In genomic region chr20:1185781-1186334, GRCh38 we compare ENCODE assay signal across 8 cellular contexts. TPM values are rescaled to one million over a fixed set of nuclear protein-coding genes. Genes with fewer than 3 reads are reported as not detected.
A peak's percentile ranks its signal among the peaks of the same experiment; 100 is the strongest.
DNase-seq lines count a peak whose midpoint lies in the region; ATAC-seq and TF ChIP-seq lines count a peak whose summit lies in the region.

No MANE protein-coding gene starts in this region.

- no peak for TF ChIP-seq POLR2A in IMR-90 (IDR thresholded peaks at IDR 0.05; ENCODE audit: low read depth, low read length)

- H3K4me3 ChIP-seq in IMR-90 (ENCODE audit: insufficient read depth, low read depth, low read length) (no peak overlapping the region), astrocyte of the cerebellum (ENCODE audit: low read depth, low read length) (peak overlapping the region; percentile 27)

- no peak overlapping the region for H2BK20ac ChIP-seq in IMR-90 (ENCODE audit: low read depth, low read length)

- CTCF ChIA-PET in IMR-90 (lab: Yijun Ruan, JAX), result interaction anchor here (0.8 kb wide), 1 partner anchor 35 kb away, joined by 3 read pairs; no protein-coding TSS in a partner anchor

- no peak overlapping the region for H4K91ac ChIP-seq in IMR-90 (ENCODE audit: insufficient read depth, low read depth, low read length)

- no peak overlapping the region for H3K4ac ChIP-seq in IMR-90 (ENCODE audit: low read depth, low read length)

- 8% methylated on average over 4 of the region's 20 CpGs; no CpG with 5 or more reads in 1 of the 2 experiments for WGBS in IMR-90 (ENCODE audit: extremely low coverage in 2 of 2, insufficient read length in 1 of 2), 2 experiments

- TF ChIP-seq RAD21 in IMR-90 (IDR thresholded peaks at IDR 0.05; ENCODE audit: low read length), result peak; percentile 41

- ATAC-seq in IMR-90 (ENCODE audit: low read depth) (peak; percentile 81), GM19467 (IDR thresholded peaks at IDR 0.05; ENCODE audit: unreplicated experiment) (no peak), HG03460 (IDR thresholded peaks at IDR 0.05; ENCODE audit: unreplicated experiment) (no peak)

- H2AK9ac ChIP-seq in IMR-90 (replicated peaks; ENCODE audit: low read depth, low read length, poor library complexity), result peak overlapping the region; percentile 28

- dilution Hi-C loops in IMR-90 (cut with HindIII; ENCODE audit: low sequenced_read_pairs, unreplicated experiment), result no loop called here

- in situ Hi-C loops in IMR-90 (cut with MboI; ENCODE audit: low sequenced_read_pairs) (no loop called here), astrocyte of the cerebellum (cut with HindIII; ENCODE audit: low sequenced_read_pairs) (no loop called here)

- no peak overlapping the region for H3K14ac ChIP-seq in IMR-90 (replicated peaks; ENCODE audit: low read depth, low read length)

- no peaks in the 10 kb centered on the region for H3K36me3 ChIP-seq in IMR-90 (ENCODE audit: control insufficient read depth, insufficient read depth, low read length)

- peaks cover 0 to 3% (median 0%) of the 10 kb centered on the region in 3 donors for H3K36me3 Mint-ChIP-seq in immature natural killer cell

- peak; percentile 62 for TF ChIP-seq CTCF in IMR-90 (conservative IDR thresholded peaks at IDR 0.05; ENCODE audit: low read depth, low read length)
- TF ChIP-seq CTCF in astrocyte of the cerebellum (IDR thresholded peaks at IDR 0.05; ENCODE audit: low read depth, low read length, missing control alignments), result peak; percentile 57

- H3K23ac ChIP-seq in IMR-90 (ENCODE audit: low read depth, low read length), result no peak overlapping the region

- peak overlapping the region in 4 of 5 donors; percentile 49 to 71 (median 56) for H3K4me3 Mint-ChIP-seq in immature natural killer cell

- intact Hi-C loops in IMR-90 (cut with micrococcal nuclease), result no loop called here

- no peak overlapping the region for H2BK15ac ChIP-seq in IMR-90 (ENCODE audit: low read depth, low read length)

- H3K18ac ChIP-seq in IMR-90 (ENCODE audit: low read depth, low read length), result no peak overlapping the region

- H3K27me3 Mint-ChIP-seq in immature natural killer cell (ENCODE audit: low read depth in 3 of 3), result peaks cover 5 to 11% (median 9%) of the 10 kb centered on the region in 3 donors

- DNase-seq in DMS153 (lab: John Stamatoyannopoulos, UW) (peak; percentile 27), IMR-90 (peak; percentile 26), SHP77 treated with DMSO at 0.1 percent for 48 hours (lab: John Stamatoyannopoulos, UW) (peak; percentile 8), astrocyte of the cerebellum (ENCODE audit: low read depth) (no peak), immature natural killer cell (peak in 1 of 3 donors; percentile 9)
- DNase-seq in stimulated activated CD4-positive, alpha-beta T cell treated with anti-CD3 and anti-CD28 coated beads, Interleukin-4, amount 100 ng/mL, for 4 hours, result peak; percentile 24 to 42

- no peaks in the 10 kb centered on the region for H3K9me3 Mint-ChIP-seq in immature natural killer cell

- peaks cover 3% of the 10 kb centered on the region; the same call in 1 of the 2 replicates for H3K9me1 ChIP-seq in IMR-90 (ENCODE audit: insufficient read depth, low read length)

- no peak overlapping the region; the same call in 1 of the 2 replicates for H3K4me2 ChIP-seq in IMR-90 (ENCODE audit: low read depth, low read length)

- no peaks in the 10 kb centered on the region for H3K79me1 ChIP-seq in IMR-90 (ENCODE audit: low read depth in 1 of 2, low read length in 2 of 2)

- H3K27ac ChIP-seq in IMR-90 (ENCODE audit: insufficient read depth, low read length), result no peak overlapping the region

- H3K4me1 ChIP-seq in IMR-90 (ENCODE audit: control insufficient read depth, insufficient read depth, low read length), result no peaks in the 10 kb centered on the region

- no peak overlapping the region for H3K9ac ChIP-seq in IMR-90 (ENCODE audit: low read depth, low read length)

- POLR2A ChIA-PET in IMR-90 (lab: Charles Lee; ENCODE audit: unreplicated experiment), result no interaction called here

- no TSS peak for BruUV-seq in IMR-90 (replicated peaks; lab: Mats Ljungman, UMichigan)

- H4K20me1 ChIP-seq in IMR-90 (ENCODE audit: insufficient read depth, low read length), result no peaks in the 10 kb centered on the region; the same call in 1 of the 2 replicates

- H2AK5ac ChIP-seq in IMR-90 (ENCODE audit: low read depth, low read length), result no peak overlapping the region

- H4K5ac ChIP-seq in IMR-90 (ENCODE audit: low read depth, low read length), result no peak overlapping the region

- H4K8ac ChIP-seq in IMR-90 (ENCODE audit: low read depth in 2 of 2, low read length in 2 of 2), result no peak overlapping the region

- no peak overlapping the region for H3K27ac Mint-ChIP-seq in immature natural killer cell

- H3K9me3 ChIP-seq in IMR-90 (ENCODE audit: control insufficient read depth, insufficient read depth, low read length), result no peaks in the 10 kb centered on the region

- no peak overlapping the region for H2BK120ac ChIP-seq in IMR-90 (ENCODE audit: low read depth, low read length)

- peaks cover 12 to 14% of the 10 kb centered on the region in 2 donors for H3K4me1 Mint-ChIP-seq in immature natural killer cell

- peaks cover 54% of the 10 kb centered on the region for H3K27me3 ChIP-seq in IMR-90 (ENCODE audit: control insufficient read depth, insufficient read depth, low read length)

- H2AFZ ChIP-seq in IMR-90 (replicated peaks; ENCODE audit: low read length, poor library complexity), result peak overlapping the region; percentile 51

- H2BK5ac ChIP-seq in IMR-90 (ENCODE audit: low read depth, low read length, poor library complexity, severe bottlenecking), result no peak overlapping the region

- H3K56ac ChIP-seq in IMR-90 (ENCODE audit: extremely low read depth, insufficient read depth, low read length), result no peak overlapping the region

TF ChIP-seq in IMR-90, 13 proteins besides CTCF, POLR2A, EP300 and RAD21:
- TF ChIP-seq RFX5 (IDR thresholded peaks at IDR 0.05; ENCODE audit: low read depth, low read length), result no peak
- no peak for TF ChIP-seq NFE2L2 (IDR thresholded peaks at IDR 0.05; ENCODE audit: low read depth, low read length)

RNA-seq across cellular contexts. Expression of gene TMEM74B, which starts 1.1 kb away (rescaled TPM):
- total RNA-seq in IMR-90 (2012; rRNA removed), result not detected in 2 replicates
- 0.03 TPM in 1 of 2 replicates, not detected in the other for polyA plus RNA-seq in IMR-90 (2012; rRNA removed)
- not detected in 2 replicates for polyA plus RNA-seq in IMR-90 (2012; cell fraction: cytosol; rRNA removed)
- 0.32 and 0.50 TPM in 2 replicates for polyA plus RNA-seq in IMR-90 (2012; cell fraction: nucleus; rRNA removed; ENCODE audit: low replicate concordance)
- polyA plus RNA-seq in immature natural killer cell, result not detected

RNA-seq across cellular contexts. Expression of gene C20orf202, which starts 17.4 kb away (rescaled TPM):
- not detected in 2 replicates for total RNA-seq in IMR-90 (2012; rRNA removed)
- polyA plus RNA-seq in IMR-90 (2012; rRNA removed) (not detected in 2 replicates), immature natural killer cell (not detected)
- polyA plus RNA-seq in IMR-90 (2012; cell fraction: cytosol; rRNA removed), result not detected in 2 replicates
- not detected in 2 replicates for polyA plus RNA-seq in IMR-90 (2012; cell fraction: nucleus; rRNA removed; ENCODE audit: low replicate concordance)

RNA-seq across cellular contexts. Expression of gene RAD21L1, which starts 40.0 kb away (rescaled TPM):
- total RNA-seq in IMR-90 (2012; rRNA removed), result under 0.01 TPM in 1 of 2 replicates, not detected in the other
- not detected in 2 replicates for polyA plus RNA-seq in IMR-90 (2012; rRNA removed)
- not detected in 2 replicates for polyA plus RNA-seq in IMR-90 (2012; cell fraction: cytosol; rRNA removed)
- 0.03 TPM in 1 of 2 replicates, not detected in the other for polyA plus RNA-seq in IMR-90 (2012; cell fraction: nucleus; rRNA removed; ENCODE audit: low replicate concordance)
- polyA plus RNA-seq in immature natural killer cell, result not detected
